8 cellular contexts compared by ENCODE assay signal in genomic region chr1:152110365-152110859, GRCh38. TPM values are rescaled to one million over a fixed set of nuclear protein-coding genes. Genes with fewer than 3 reads are reported as not detected.
DNase-seq lines count a peak whose midpoint lies in the region; ATAC-seq, FAIRE-seq and TF ChIP-seq lines count a peak whose summit lies in the region.

No MANE protein-coding gene starts in this region.

- peaks cover under 1% of the 10 kb centered on the region for H3K27me3 Mint-ChIP-seq in type B pancreatic cell

- H3K4me1 Mint-ChIP-seq in type B pancreatic cell (ENCODE audit: unreplicated experiment) = no peaks in the 10 kb centered on the region

- no peak overlapping the region for H3K27ac Mint-ChIP-seq in type B pancreatic cell

- FAIRE-seq in RCC 7860 (lab: Jason Lieb, UNC) = no peak

- TF ChIP-seq POLR2A in erythroblast (IDR thresholded peaks at IDR 0.05; ENCODE audit: low read length) = no peak

- H3K4me3 Mint-ChIP-seq in type B pancreatic cell = no peak overlapping the region

- H3K4me3 ChIP-seq in cardiac fibroblast (replicated peaks in 1 of 2; ENCODE audit: low read depth in 2 of 2, low read length in 2 of 2) = peak overlapping the region; percentile 50 to 54

- TF ChIP-seq CTCF in cardiac fibroblast (IDR thresholded peaks at IDR 0.05; ENCODE audit: low read depth, low read length) (no peak), type B pancreatic cell (conservative IDR thresholded peaks at IDR 0.05) (no peak)

- ATAC-seq in GM21528 (IDR thresholded peaks at IDR 0.05; ENCODE audit: low FRiP score, unreplicated experiment) = no peak

- H3K36me3 Mint-ChIP-seq in type B pancreatic cell = peaks cover 8% of the 10 kb centered on the region

- DNase-seq in activated CD4-positive, alpha-beta T cell treated with anti-CD3 and anti-CD28 coated beads for 4 hours = peak; percentile 3 to 20
- no peak for DNase-seq in activated CD4-positive, alpha-beta T cell treated with anti-CD3 and anti-CD28 coated beads for 1 hour
- DNase-seq in RCC 7860 (ENCODE audit: low spot score) = peak; percentile 53
- peak; percentile 38 to 65 for DNase-seq in cardiac fibroblast (ENCODE audit: low read depth in 2 of 2)
- DNase-seq in medulla oblongata (ENCODE audit: extremely low spot score) = peak; percentile 6
- peak; percentile 70 for DNase-seq in type B pancreatic cell (ENCODE audit: extremely low spot score, unreplicated experiment)
- DNase-seq in erythroblast (lab: John Stamatoyannopoulos, UW) = no peak

- H3K9me3 Mint-ChIP-seq in type B pancreatic cell = no peaks in the 10 kb centered on the region

RNA-seq across cellular contexts. Expression of gene TCHH, which starts 4.8 kb away (rescaled TPM):
- 0.07 and 7.0 TPM in 2 replicates for total RNA-seq in type B pancreatic cell (ENCODE audit: low replicate concordance)

RNA-seq across cellular contexts. Expression of gene TCHHL1, which starts 21.5 kb away (rescaled TPM):
- 6.5 and 22.3 TPM in 2 replicates for total RNA-seq in type B pancreatic cell (ENCODE audit: low replicate concordance)

RNA-seq across cellular contexts. Expression of gene RPTN, which starts 48.6 kb away (rescaled TPM):
- total RNA-seq in type B pancreatic cell (ENCODE audit: low replicate concordance) = 0.34 and 1.3 TPM in 2 replicates

Comparison
In these comparisons a context has a peak if more than half of its experiments do, and no peak if none do; other contexts are left out.
1. DNase-seq: peak in activated CD4-positive, alpha-beta T cell treated with anti-CD3 and anti-CD28 coated beads for 4 hours (2 of 2), RCC 7860 (single experiment), cardiac fibroblast (2 of 2), medulla oblongata (single experiment) and type B pancreatic cell (single experiment); none in activated CD4-positive, alpha-beta T cell treated with anti-CD3 and anti-CD28 coated beads for 1 hour (single experiment) and erythroblast (0 of 2).